ENCODE assay signal across 8 cellular contexts in the genomic region with DNA sequence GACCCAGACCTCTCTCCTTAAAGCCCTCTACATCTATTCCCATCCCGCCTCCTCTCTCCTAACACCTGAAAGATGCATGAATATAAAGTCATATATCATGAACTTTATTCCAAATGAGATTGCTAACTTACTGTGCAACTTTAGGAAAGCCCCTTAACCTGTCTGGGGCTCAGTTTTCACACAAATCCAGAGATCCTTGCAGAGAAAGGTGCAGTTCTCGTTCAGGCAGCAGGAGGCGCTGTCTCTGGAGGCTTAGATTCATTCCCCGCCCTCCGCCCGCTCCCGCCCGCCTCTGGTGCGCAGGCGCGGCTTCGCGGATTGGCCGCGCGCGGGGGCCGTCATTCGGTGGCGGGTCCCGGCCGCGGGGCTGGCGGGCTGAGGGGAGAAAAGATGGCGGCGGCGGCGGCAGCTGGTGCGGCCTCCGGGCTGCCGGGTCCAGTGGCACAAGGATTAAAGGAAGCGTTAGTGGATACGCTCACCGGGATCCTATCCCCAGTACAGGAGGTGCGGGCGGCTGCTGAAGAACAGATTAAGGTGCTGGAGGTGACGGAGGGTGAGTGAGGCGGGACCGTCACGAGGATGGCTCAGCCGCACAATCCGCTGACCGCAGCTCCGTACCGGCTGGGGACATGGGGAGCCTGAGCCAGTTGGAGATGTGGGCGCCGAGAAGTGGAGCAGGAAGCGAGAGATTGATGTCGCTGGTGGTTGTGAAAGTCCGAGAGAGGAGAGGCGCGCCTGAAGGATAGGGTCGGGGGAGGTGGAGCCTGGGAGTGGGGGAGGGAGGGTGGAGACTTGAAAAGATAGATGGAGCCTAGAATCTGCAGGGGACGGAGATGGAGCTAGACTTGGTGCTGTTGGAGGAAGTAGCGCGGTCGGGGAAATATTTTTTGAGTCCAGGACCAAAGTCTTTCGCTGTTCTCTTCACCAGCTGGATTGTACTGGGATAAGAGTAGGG. TPM values are rescaled to one million over a fixed set of nuclear protein-coding genes. Genes with fewer than 3 reads are reported as not detected.
DNase-seq lines count a peak whose midpoint lies in the region; ATAC-seq, FAIRE-seq and TF ChIP-seq lines count a peak whose summit lies in the region.

A gene (plus strand): TSS at position 338 of the 955 bp plus-strand sequence. CDS start 53 bp downstream, at position 391.

- no peak for FAIRE-seq in HepG2 (lab: Jason Lieb, UNC)

- peak; percentile 88 for TF ChIP-seq CTCF in HepG2 (CRISPR knock-in tag; IDR thresholded peaks at IDR 0.05)

- H3K4me2 ChIP-seq in HepG2 (ENCODE audit: low read depth, low read length) = peak within 1 kb of the TSS; percentile 74

- no peaks in the 10 kb centered on the region; a peak in 1 of 5 replicates for H3K27me3 ChIP-seq in HepG2 (ENCODE audit: control insufficient read depth in 1 of 2, insufficient read depth in 2 of 2, low read length in 2 of 2)

- no peaks in the 10 kb centered on the region for H3K9me3 ChIP-seq in HepG2 (ENCODE audit: low read length)

- no peaks in the 10 kb centered on the region for H3K36me3 ChIP-seq in HepG2 (replicated peaks in 1 of 2; ENCODE audit: control insufficient read depth in 1 of 2, insufficient read depth in 2 of 2, low read length in 2 of 2)

- TF ChIP-seq EP300 in HepG2 (IDR thresholded peaks at IDR 0.05; ENCODE audit: low read depth in 2 of 2, low read length in 2 of 2) (no peak), HepG2 (CRISPR knock-in tag; IDR thresholded peaks at IDR 0.05; ENCODE audit: borderline replicate concordance) (peak; percentile 13; the same call in 1 of the 2 replicates)

- peaks cover 49% of the 10 kb centered on the region for H3K4me1 ChIP-seq in HepG2 (ENCODE audit: insufficient read depth, low read length)

- TF ChIP-seq POLR2A in HepG2 (IDR thresholded peaks at IDR 0.05; ENCODE audit: insufficient read depth in 1 of 2, low read depth in 2 of 2, low read length in 2 of 2) = peak; percentile 72 to 80

- POLR2A ChIA-PET in HepG2 (lab: Yijun Ruan, JAX) = interaction anchor here (0.6 to 1.4 kb wide), 3 partner anchors 13 to 414 kb away, joined by 3 to 10 read pairs (median 5); no protein-coding TSS in a partner anchor

- TSS peak; percentile 73 for BruUV-seq in HepG2 (replicated peaks; lab: Mats Ljungman, UMichigan)

- H3K27ac ChIP-seq in HepG2 (ENCODE audit: extremely low read length, insufficient read depth, low read length) = peak within 1 kb of the TSS; percentile 92

- WGBS in HepG2 (ENCODE audit: low lambda C conversion rate) = 2% methylated on average over 23 of the region's 58 CpGs

- CTCF ChIA-PET in HepG2 (lab: Yijun Ruan, JAX; ENCODE audit: low intra/inter-chr PET ratio, low total read pairs) = no interaction called here

- intact Hi-C loops in HepG2 (cut with micrococcal nuclease; ENCODE audit: unreplicated experiment) = loop anchor here (2.0 kb wide), 1 partner anchor 144 kb away; no protein-coding TSS in a partner anchor

- DNase-seq in CD1c-positive myeloid dendritic cell (ENCODE audit: extremely low spot score) = peak; percentile 98
- DNase-seq in NCI-H774 (lab: John Stamatoyannopoulos, UW) = peak; percentile 94
- peak; percentile 94 to 95 for DNase-seq in activated CD4-positive, alpha-beta T cell treated with anti-CD3 and anti-CD28 coated beads, Interleukin-2, amount 50 U/mL, for 4 hours
- DNase-seq in dermis blood vessel endothelial cell = peak; percentile 97
- DNase-seq in HepG2 (ENCODE audit: low spot score) = peak; percentile 86
- peak; percentile 97 to 98 for DNase-seq in stimulated activated CD4-positive, alpha-beta T cell treated with anti-CD3 and anti-CD28 coated beads, Interleukin-2, amount 100 ng/mL, for 48 hours

- in situ Hi-C loops in HepG2 (cut with HindIII; ENCODE audit: extremely low pct_ligation_motif_present, low pct_unique_long_range_greater_than_20kb) = no loop called here

- H3K4me3 ChIP-seq in HepG2 (replicated peaks in 1 of 3; ENCODE audit: insufficient read depth in 1 of 3, low read depth in 2 of 3, low read length in 3 of 3) = peak within 1 kb of the TSS; percentile 96 to 100 (median 100)

- TF ChIP-seq RAD21 in HepG2 (CRISPR knock-in tag; IDR thresholded peaks at IDR 0.05) = peak; percentile 40; the same call in 1 of the 2 replicates

- H4K20me1 ChIP-seq in HepG2 (ENCODE audit: insufficient read depth, low read length) = no peaks in the 10 kb centered on the region

- ATAC-seq in GM19372 (IDR thresholded peaks at IDR 0.05; ENCODE audit: low read depth, unreplicated experiment) (peak; percentile 92), HG03521 (IDR thresholded peaks at IDR 0.05; ENCODE audit: unreplicated experiment) (peak; percentile 92), HepG2 (peak; percentile 96)

- H3K79me2 ChIP-seq in HepG2 (ENCODE audit: insufficient read depth, low read length) = peaks cover 48% of the 10 kb centered on the region

- peak within 1 kb of the TSS; percentile 48 for H2AFZ ChIP-seq in HepG2 (ENCODE audit: low read length)

- H3K9ac ChIP-seq in HepG2 (ENCODE audit: insufficient read depth, low read depth, low read length) = peak within 1 kb of the TSS; percentile 95

TF ChIP-seq in HepG2, 621 proteins besides CTCF, POLR2A, EP300 and RAD21 (continues in another document):
- TF ChIP-seq STAG1 (CRISPR knock-in tag; IDR thresholded peaks at IDR 0.05) (0 out of 2 replicates have a peak, but pooled peaks have one; percentile 8), MIER2 (CRISPR knock-in tag; IDR thresholded peaks at IDR 0.05) (0 out of 2 replicates have a peak, but pooled peaks have one; percentile 9), ZNF703 (CRISPR knock-in tag; IDR thresholded peaks at IDR 0.05; ENCODE audit: borderline replicate concordance) (no peak), MED8 (CRISPR knock-in tag; IDR thresholded peaks at IDR 0.05; ENCODE audit: insufficient replicate concordance) (peak; percentile 36), SP1 (IDR thresholded peaks at IDR 0.05) (no peak), SP1 (CRISPR knock-in tag; IDR thresholded peaks at IDR 0.05) (peak; percentile 34; the same call in 1 of the 2 replicates), SYNCRIP (IDR thresholded peaks at IDR 0.05; ENCODE audit: insufficient read depth, low read depth, low read length) (no peak), MAZ (IDR thresholded peaks at IDR 0.05; ENCODE audit: borderline replicate concordance, low read depth, low read length) (peak; percentile 87), MAZ (CRISPR knock-in tag; IDR thresholded peaks at IDR 0.05; ENCODE audit: low read depth) (peak; percentile 74), ZFP82 (CRISPR knock-in tag; IDR thresholded peaks at IDR 0.05; ENCODE audit: borderline replicate concordance) (no peak)
- TF ChIP-seq, protein P1, sequence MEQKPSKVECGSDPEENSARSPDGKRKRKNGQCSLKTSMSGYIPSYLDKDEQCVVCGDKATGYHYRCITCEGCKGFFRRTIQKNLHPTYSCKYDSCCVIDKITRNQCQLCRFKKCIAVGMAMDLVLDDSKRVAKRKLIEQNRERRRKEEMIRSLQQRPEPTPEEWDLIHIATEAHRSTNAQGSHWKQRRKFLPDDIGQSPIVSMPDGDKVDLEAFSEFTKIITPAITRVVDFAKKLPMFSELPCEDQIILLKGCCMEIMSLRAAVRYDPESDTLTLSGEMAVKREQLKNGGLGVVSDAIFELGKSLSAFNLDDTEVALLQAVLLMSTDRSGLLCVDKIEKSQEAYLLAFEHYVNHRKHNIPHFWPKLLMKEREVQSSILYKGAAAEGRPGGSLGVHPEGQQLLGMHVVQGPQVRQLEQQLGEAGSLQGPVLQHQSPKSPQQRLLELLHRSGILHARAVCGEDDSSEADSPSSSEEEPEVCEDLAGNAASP (CRISPR knock-in tag; IDR thresholded peaks at IDR 0.05; ENCODE audit: borderline replicate concordance) = no peak
- TF ChIP-seq, protein P2, sequence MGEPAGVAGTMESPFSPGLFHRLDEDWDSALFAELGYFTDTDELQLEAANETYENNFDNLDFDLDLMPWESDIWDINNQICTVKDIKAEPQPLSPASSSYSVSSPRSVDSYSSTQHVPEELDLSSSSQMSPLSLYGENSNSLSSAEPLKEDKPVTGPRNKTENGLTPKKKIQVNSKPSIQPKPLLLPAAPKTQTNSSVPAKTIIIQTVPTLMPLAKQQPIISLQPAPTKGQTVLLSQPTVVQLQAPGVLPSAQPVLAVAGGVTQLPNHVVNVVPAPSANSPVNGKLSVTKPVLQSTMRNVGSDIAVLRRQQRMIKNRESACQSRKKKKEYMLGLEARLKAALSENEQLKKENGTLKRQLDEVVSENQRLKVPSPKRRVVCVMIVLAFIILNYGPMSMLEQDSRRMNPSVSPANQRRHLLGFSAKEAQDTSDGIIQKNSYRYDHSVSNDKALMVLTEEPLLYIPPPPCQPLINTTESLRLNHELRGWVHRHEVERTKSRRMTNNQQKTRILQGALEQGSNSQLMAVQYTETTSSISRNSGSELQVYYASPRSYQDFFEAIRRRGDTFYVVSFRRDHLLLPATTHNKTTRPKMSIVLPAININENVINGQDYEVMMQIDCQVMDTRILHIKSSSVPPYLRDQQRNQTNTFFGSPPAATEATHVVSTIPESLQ (CRISPR knock-in tag; conservative IDR thresholded peaks at IDR 0.05) = no peak

RNA-seq across cellular contexts. Expression of the gene that starts here (rescaled TPM):
- total RNA-seq in dermis blood vessel endothelial cell (32.5 and 33.6 TPM in 2 replicates), HepG2 (2016; rRNA removed; fragmentation: Illumina TruSeq; extraction: Trizol) (34.8 and 54.2 TPM in 2 replicates)
- total RNA-seq in HepG2 (2016; cell fraction: cytosol; rRNA removed; fragmentation: Illumina TruSeq; extraction: Trizol; ENCODE audit: low read depth) = 2.7 and 3.0 TPM in 2 replicates
- total RNA-seq in HepG2 (2016; cell fraction: insoluble cytoplasmic fraction; rRNA removed; fragmentation: Illumina TruSeq; extraction: Trizol) = 33.2 and 45.5 TPM in 2 replicates
- total RNA-seq in HepG2 (2016; cell fraction: membrane; rRNA removed; fragmentation: Illumina TruSeq; extraction: Trizol) = 17.5 and 18.0 TPM in 2 replicates
- total RNA-seq in HepG2 (2016; cell fraction: nucleus; rRNA removed; fragmentation: Illumina TruSeq; extraction: Trizol) = 36.0 and 37.9 TPM in 2 replicates
- polyA plus RNA-seq in HepG2 (2011; rRNA removed) = 24.6 and 31.0 TPM in 2 replicates
- 13.7 and 14.3 TPM in 2 replicates for polyA plus RNA-seq in HepG2 (2011; cell fraction: cytosol; rRNA removed)
- 28.0 and 34.2 TPM in 2 replicates for polyA plus RNA-seq in HepG2 (2011; cell fraction: nucleus; rRNA removed)
- polyA plus RNA-seq in HepG2 (2012) = 19.5 and 22.2 TPM in 2 replicates
- polyA plus RNA-seq in HepG2 (2016; cell fraction: cytosol; fragmentation: Illumina TruSeq; extraction: Trizol; ENCODE audit: low read depth) = 4.2 and 6.1 TPM in 2 replicates
- polyA plus RNA-seq in HepG2 (2016; cell fraction: insoluble cytoplasmic fraction; fragmentation: Illumina TruSeq; extraction: Trizol; ENCODE audit: low read depth) = 61.7 and 63.3 TPM in 2 replicates
- polyA plus RNA-seq in HepG2 (2016; cell fraction: membrane; fragmentation: Illumina TruSeq; extraction: Trizol; ENCODE audit: low read depth) = 15.5 and 18.5 TPM in 2 replicates
- 63.6 and 67.7 TPM in 2 replicates for polyA plus RNA-seq in HepG2 (2016; cell fraction: nucleus; fragmentation: Illumina TruSeq; extraction: Trizol; ENCODE audit: insufficient read depth, low read depth)
- 39.2 and 117 TPM in 2 replicates for polyA minus RNA-seq in HepG2 (2011; rRNA and poly(A)+ RNA removed; ENCODE audit: low replicate concordance)
- polyA minus RNA-seq in HepG2 (2011; cell fraction: cytosol; rRNA and poly(A)+ RNA removed) = 19.0 and 19.9 TPM in 2 replicates
- 25.9 and 27.0 TPM in 2 replicates for polyA minus RNA-seq in HepG2 (2011; cell fraction: nucleus; rRNA and poly(A)+ RNA removed)

Comparison
In these comparisons a context has a peak if more than half of its experiments do, and no peak if none do; other contexts are left out.
1. Peak in every context shown above with its lines: DNase-seq, ATAC-seq, H3K4me3 ChIP-seq and H3K27ac ChIP-seq.